Comparison of ENCODE assay signal across 10 cellular contexts in genomic region chr2:38106420-38107182, GRCh38. TPM values are rescaled to one million over a fixed set of nuclear protein-coding genes. Genes with fewer than 3 reads are reported as not detected.
DNase-seq lines count a peak whose midpoint lies in the region; ATAC-seq and TF ChIP-seq lines count a peak whose summit lies in the region.
"Had no signal": no experiment of that assay in that cellular context is flagged by ENCODE, and none has a peak within 500 bp of the region (broad histone marks: within the 10 kb centered on the region; RNA-seq: fewer than 3 reads in every experiment).

No MANE protein-coding gene starts in this region.

- H3K4me3 Mint-ChIP-seq in activated T-cell treated with anti-CD3 and anti-CD28 coated beads, Interleukin-2, amount 50 U/mL, for 24 hours, result peak overlapping the region; percentile 59
- H3K4me3 Mint-ChIP-seq in activated naive CD8-positive, alpha-beta T cell, result peak overlapping the region; percentile 39
- peak overlapping the region; percentile 73 for H3K4me3 Mint-ChIP-seq in type B pancreatic cell
- H3K4me3 Mint-ChIP-seq: CD4-positive, CD25-positive, alpha-beta regulatory T cell had no signal

- H3K4me3 ChIP-seq in iPS-15b (ENCODE audit: low read depth, low read length), result peak overlapping the region; percentile 3

- peak overlapping the region; percentile 80 for H3K27ac Mint-ChIP-seq in activated T-cell treated with anti-CD3 and anti-CD28 coated beads, Interleukin-2, amount 50 U/mL, for 24 hours
- H3K27ac Mint-ChIP-seq in activated naive CD8-positive, alpha-beta T cell, result peak overlapping the region; percentile 38
- H3K27ac Mint-ChIP-seq in type B pancreatic cell, result peak overlapping the region; percentile 87
- H3K27ac Mint-ChIP-seq: CD4-positive, CD25-positive, alpha-beta regulatory T cell had no signal

- ATAC-seq in HG03196 (IDR thresholded peaks at IDR 0.05; ENCODE audit: unreplicated experiment) (no peak), HG03460 (IDR thresholded peaks at IDR 0.05; ENCODE audit: unreplicated experiment) (no peak), GM18498 (IDR thresholded peaks at IDR 0.05; ENCODE audit: unreplicated experiment) (no peak)

- peaks cover 10% of the 10 kb centered on the region for H3K9me3 Mint-ChIP-seq in activated T-cell treated with anti-CD3 and anti-CD28 coated beads, Interleukin-2, amount 50 U/mL, for 24 hours
- peaks cover 3% of the 10 kb centered on the region for H3K9me3 Mint-ChIP-seq in activated naive CD8-positive, alpha-beta T cell (ENCODE audit: low read depth)
- H3K9me3 Mint-ChIP-seq in type B pancreatic cell, result peaks cover 16% of the 10 kb centered on the region

- H3K36me3 Mint-ChIP-seq in activated T-cell treated with anti-CD3 and anti-CD28 coated beads, Interleukin-2, amount 50 U/mL, for 24 hours (ENCODE audit: low read depth), result no peaks in the 10 kb centered on the region
- no peaks in the 10 kb centered on the region for H3K36me3 Mint-ChIP-seq in activated naive CD8-positive, alpha-beta T cell
- H3K36me3 Mint-ChIP-seq in type B pancreatic cell, result peaks cover 16% of the 10 kb centered on the region
- H3K36me3 Mint-ChIP-seq: CD4-positive, CD25-positive, alpha-beta regulatory T cell had no signal

- H3K4me1 ChIP-seq in iPS-15b (ENCODE audit: control insufficient read depth, insufficient read depth, low read length), result peaks cover 26% of the 10 kb centered on the region

- no peak for DNase-seq in activated T-cell treated with anti-CD3 and anti-CD28 coated beads, Interleukin-2, amount 50 U/mL, for 24 hours
- no peak for DNase-seq in activated T-cell treated with anti-CD3 and anti-CD28 coated beads for 4 hours
- DNase-seq in type B pancreatic cell (ENCODE audit: extremely low spot score, unreplicated experiment), result no peak
- DNase-seq: CD4-positive, CD25-positive, alpha-beta regulatory T cell had no signal

- peaks cover 8% of the 10 kb centered on the region for H3K27me3 ChIP-seq in iPS-15b (ENCODE audit: control insufficient read depth, insufficient read depth, low read length)

- TF ChIP-seq CTCF in type B pancreatic cell (conservative IDR thresholded peaks at IDR 0.05), result no peak

- no peak overlapping the region for H3K9ac ChIP-seq in iPS-15b (ENCODE audit: low read depth, low read length)

- H3K4me1 Mint-ChIP-seq in activated T-cell treated with anti-CD3 and anti-CD28 coated beads, Interleukin-2, amount 50 U/mL, for 24 hours (ENCODE audit: low read depth), result peaks cover 29% of the 10 kb centered on the region
- H3K4me1 Mint-ChIP-seq in activated naive CD8-positive, alpha-beta T cell (ENCODE audit: low read depth), result peaks cover 15% of the 10 kb centered on the region
- peaks cover 51% of the 10 kb centered on the region for H3K4me1 Mint-ChIP-seq in type B pancreatic cell (ENCODE audit: unreplicated experiment)
- H3K4me1 Mint-ChIP-seq: CD4-positive, CD25-positive, alpha-beta regulatory T cell had no signal

- H3K27me3 Mint-ChIP-seq in activated T-cell treated with anti-CD3 and anti-CD28 coated beads, Interleukin-2, amount 50 U/mL, for 24 hours, result peaks cover 70% of the 10 kb centered on the region
- peaks cover 7% of the 10 kb centered on the region for H3K27me3 Mint-ChIP-seq in activated naive CD8-positive, alpha-beta T cell
- H3K27me3 Mint-ChIP-seq in type B pancreatic cell, result no peaks in the 10 kb centered on the region

- no peaks in the 10 kb centered on the region for H3K9me3 ChIP-seq in iPS-15b (ENCODE audit: control insufficient read depth, insufficient read depth, low read length)
- H3K9me3 ChIP-seq: neutrophil had no signal

- no peaks in the 10 kb centered on the region for H3K36me3 ChIP-seq in iPS-15b (ENCODE audit: control insufficient read depth, insufficient read depth, low read length)
- H3K36me3 ChIP-seq: neutrophil had no signal

RNA-seq across cellular contexts. Expression of gene CYP1B1, which starts 30.6 kb away (rescaled TPM):
- total RNA-seq in type B pancreatic cell (ENCODE audit: low replicate concordance), result 176 and 360 TPM in 2 replicates
- total RNA-seq: CD4-positive, CD25-positive, alpha-beta regulatory T cell had no signal
